17 cellular contexts compared by ENCODE assay signal in genomic region chr9:135070964-135071735, GRCh38. TPM values are rescaled to one million over a fixed set of nuclear protein-coding genes. Genes with fewer than 3 reads are reported as not detected.
"Had no signal": no experiment of that assay in that cellular context is flagged by ENCODE, and none has a peak within 500 bp of the region (broad histone marks: within the 10 kb centered on the region; RNA-seq: fewer than 3 reads in every experiment).

No MANE protein-coding gene starts in this region.

- H3K27me3 ChIP-seq: ovary had no signal

- H3K36me3 ChIP-seq: colonic mucosa, esophagus squamous epithelium, ovary, tibial artery had no signal

- H3K27ac ChIP-seq: colonic mucosa, esophagus squamous epithelium, ovary, tibial artery had no signal

- ATAC-seq: activated CD8-positive, alpha-beta T cell treated with anti-CD3 and anti-CD28 coated beads, Interleukin-2, amount 10 ng/mL, durations not matched to agents 7 days and 5 days; left ventricle myocardium superior; stimulated activated memory B cell treated with anti-CD40 and anti-IgM and Interleukin-4, amounts not matched to agents 10 μg/mL and 1 μg/mL and 100 μg/mL, for 72 hours had no signal

- H3K36me3 Mint-ChIP-seq: activated naive CD4-positive, alpha-beta T cell treated with anti-CD3 and anti-CD28 coated beads, Interleukin-2, amount 10 ng/mL, durations not matched to agents 7 days and 5 days; stimulated activated memory B cell treated with anti-CD40 and anti-IgM and Interleukin-4, amounts not matched to agents 10 μg/mL and 1 μg/mL and 100 μg/mL, for 72 hours had no signal

- H3K27ac Mint-ChIP-seq: activated CD4-positive, alpha-beta T cell treated with anti-CD3 and anti-CD28 coated beads, Interleukin-2, amount 10 ng/mL, durations not matched to agents 24 days and 14 days; activated CD8-positive, alpha-beta T cell treated with anti-CD3 and anti-CD28 coated beads, Interleukin-2, amount 10 ng/mL, durations not matched to agents 7 days and 5 days; activated naive CD4-positive, alpha-beta T cell treated with anti-CD3 and anti-CD28 coated beads, Interleukin-2, amount 10 ng/mL, durations not matched to agents 7 days and 5 days; nephron progenitor cell; stimulated activated memory B cell treated with anti-CD40 and anti-IgM and Interleukin-4, amounts not matched to agents 10 μg/mL and 1 μg/mL and 100 μg/mL, for 72 hours; T-helper 2 cell treated with Interferon-gamma antibody and Interleukin-4, amounts not matched to agents 5 μg/mL and 100 μg/mL, for 36 hours had no signal

- DNase-seq: activated CD4-positive, alpha-beta T cell treated with anti-CD3 and anti-CD28 coated beads, Interleukin-2, amount 10 ng/mL, durations not matched to agents 24 days and 14 days; activated CD4-positive, CD25-positive, alpha-beta regulatory T cell; activated CD8-positive, alpha-beta memory T cell treated with anti-CD3 and anti-CD28 coated beads, Interleukin-2, amount 50 U/mL, for 4 hours; activated CD8-positive, alpha-beta T cell treated with anti-CD3 and anti-CD28 coated beads, Interleukin-2, amount 10 ng/mL, durations not matched to agents 7 days and 5 days; activated naive CD4-positive, alpha-beta T cell treated with anti-CD3 and anti-CD28 coated beads, Interleukin-2, amount 10 ng/mL, durations not matched to agents 7 days and 5 days; central memory CD4-positive, alpha-beta T cell; colonic mucosa; effector CD4-positive, alpha-beta T cell; esophagus squamous epithelium; kidney glomerular epithelial cell; left ventricle myocardium superior; nephron progenitor cell; stimulated activated CD4-positive, alpha-beta T cell treated with anti-CD3 and anti-CD28 coated beads, Interleukin-2, amount 100 ng/mL, for 48 hours had no signal

- H3K4me3 ChIP-seq: colonic mucosa, esophagus squamous epithelium, ovary, tibial artery had no signal

- H3K4me1 ChIP-seq: colonic mucosa had no signal

- H3K4me1 Mint-ChIP-seq: activated CD4-positive, alpha-beta T cell treated with anti-CD3 and anti-CD28 coated beads, Interleukin-2, amount 10 ng/mL, durations not matched to agents 24 days and 14 days; activated naive CD4-positive, alpha-beta T cell treated with anti-CD3 and anti-CD28 coated beads, Interleukin-2, amount 10 ng/mL, durations not matched to agents 7 days and 5 days; stimulated activated memory B cell treated with anti-CD40 and anti-IgM and Interleukin-4, amounts not matched to agents 10 μg/mL and 1 μg/mL and 100 μg/mL, for 72 hours had no signal

- H3K4me3 Mint-ChIP-seq: activated CD4-positive, alpha-beta T cell treated with anti-CD3 and anti-CD28 coated beads, Interleukin-2, amount 10 ng/mL, durations not matched to agents 24 days and 14 days; activated CD8-positive, alpha-beta T cell treated with anti-CD3 and anti-CD28 coated beads, Interleukin-2, amount 10 ng/mL, durations not matched to agents 7 days and 5 days; activated naive CD4-positive, alpha-beta T cell treated with anti-CD3 and anti-CD28 coated beads, Interleukin-2, amount 10 ng/mL, durations not matched to agents 7 days and 5 days; nephron progenitor cell; stimulated activated memory B cell treated with anti-CD40 and anti-IgM and Interleukin-4, amounts not matched to agents 10 μg/mL and 1 μg/mL and 100 μg/mL, for 72 hours; T-helper 2 cell treated with Interferon-gamma antibody and Interleukin-4, amounts not matched to agents 5 μg/mL and 100 μg/mL, for 36 hours had no signal

- H3K9me3 ChIP-seq: colonic mucosa, esophagus squamous epithelium, ovary, tibial artery had no signal

- H3K9me3 Mint-ChIP-seq: activated CD4-positive, alpha-beta T cell treated with anti-CD3 and anti-CD28 coated beads, Interleukin-2, amount 10 ng/mL, durations not matched to agents 24 days and 14 days; activated naive CD4-positive, alpha-beta T cell treated with anti-CD3 and anti-CD28 coated beads, Interleukin-2, amount 10 ng/mL, durations not matched to agents 7 days and 5 days; nephron progenitor cell; stimulated activated memory B cell treated with anti-CD40 and anti-IgM and Interleukin-4, amounts not matched to agents 10 μg/mL and 1 μg/mL and 100 μg/mL, for 72 hours; T-helper 2 cell treated with Interferon-gamma antibody and Interleukin-4, amounts not matched to agents 5 μg/mL and 100 μg/mL, for 36 hours had no signal

RNA-seq across cellular contexts. Expression of gene OLFM1, which starts 16.3 kb away (rescaled TPM):
- total RNA-seq: activated CD8-positive, alpha-beta T cell treated with anti-CD3 and anti-CD28 coated beads, Interleukin-2, amount 10 ng/mL, durations not matched to agents 7 days and 5 days had no signal
